Comparison of ENCODE assay signal across 8 cellular contexts in genomic region chr6:158819213-158819976, GRCh38. TPM values are rescaled to one million over a fixed set of nuclear protein-coding genes. Genes with fewer than 3 reads are reported as not detected.
DNase-seq lines count a peak whose midpoint lies in the region; ATAC-seq and TF ChIP-seq lines count a peak whose summit lies in the region.

TSS of gene EZR (minus strand) at chr6:158819368. CDS start at chr6:158818093, 1,275 bp downstream.

- peak within 1 kb of the TSS; percentile 82 to 96 (median 94) for H3K27ac ChIP-seq in heart right ventricle
- H3K27ac ChIP-seq in uterus, result peak within 1 kb of the TSS; percentile 91 to 97

- H3K9me3 ChIP-seq in ES-I3 (ENCODE audit: control insufficient read depth, insufficient read depth, low read length) (no peaks in the 10 kb centered on the region; the same call in 1 of the 2 replicates), heart right ventricle (no peaks in the 10 kb centered on the region), uterus (no peaks in the 10 kb centered on the region)

- 11 to 12% methylated on average over 56 to 66 of the region's 67 CpGs for WGBS in heart right ventricle, 2 donors

- H3K9me3 Mint-ChIP-seq in T-cell, result peaks cover 0 to 3% (median 0%) of the 10 kb centered on the region in 3 donors

- CTCF ChIA-PET in T-cell (lab: Charles Lee), result interaction anchor here (0.5 to 2.1 kb wide), 4 partner anchors 9 to 52 kb away, joined by 3 to 9 read pairs (median 3); no protein-coding TSS in a partner anchor

- peaks cover 10% of the 10 kb centered on the region; the same call in 1 of the 2 replicates for H3K36me3 ChIP-seq in ES-I3 (ENCODE audit: insufficient read depth, low read length)
- H3K36me3 ChIP-seq in heart right ventricle, result peaks cover 0 to 3% (median 0%) of the 10 kb centered on the region in 9 donors
- no peaks in the 10 kb centered on the region for H3K36me3 ChIP-seq in uterus

- H3K4me3 ChIP-seq in heart right ventricle (peak within 1 kb of the TSS; percentile 57 to 95 (median 87)), uterus (peak within 1 kb of the TSS; percentile 73 to 91)

- POLR2A ChIA-PET in T-cell (lab: Charles Lee), result interaction anchor here (0.5 to 2.2 kb wide), 23 partner anchors 9 to 1440 kb away, joined by 3 to 47 read pairs (median 5); partner anchors contain the start of genes SYTL3 (in 1 of the 2) and TAGAP (in 1 of the 2)

- peaks cover 34 to 48% (median 35%) of the 10 kb centered on the region in 3 donors for H3K4me1 Mint-ChIP-seq in T-cell

- intact Hi-C loops in heart right ventricle (cut with DNase I), result loop anchor here in 6 of 10 donors (5.0 to 10.0 kb wide), 4 partner anchors 48 to 155 kb away; no protein-coding TSS in a partner anchor
- intact Hi-C loops in uterus (cut with DNase I; ENCODE audit: low total_unique reads), result no loop called here

- peak within 1 kb of the TSS; percentile 99 for H3K9ac ChIP-seq in ES-I3 (ENCODE audit: low read depth, low read length)

- TF ChIP-seq POLR2A in uterus (IDR thresholded peaks at IDR 0.05), result peak; percentile 26 to 70

- H3K4me1 ChIP-seq in ES-I3 (ENCODE audit: insufficient read depth, low read length) (peaks cover 24% of the 10 kb centered on the region), heart right ventricle (peaks cover 3 to 42% (median 30%) of the 10 kb centered on the region in 9 donors), uterus (no peaks in the 10 kb centered on the region)

- H3K27me3 Mint-ChIP-seq in T-cell, result no peaks in the 10 kb centered on the region

- H3K36me3 Mint-ChIP-seq in T-cell, result peaks cover 30% of the 10 kb centered on the region

- H3K27me3 ChIP-seq in heart right ventricle (no peaks in the 10 kb centered on the region), uterus (no peaks in the 10 kb centered on the region)

- ATAC-seq in T-cell (replicated peaks in 1 of 4) (peak; percentile 60 to 75 (median 66)), heart right ventricle (peak; percentile 71 to 81 (median 78))

- peak in 2 of 9 donors; percentile 7 to 17 for TF ChIP-seq CTCF in heart right ventricle (IDR thresholded peaks at IDR 0.05)
- TF ChIP-seq CTCF in uterus (IDR thresholded peaks at IDR 0.05), result no peak

- H3K27ac Mint-ChIP-seq in T-cell, result peak within 1 kb of the TSS; percentile 85 to 87

- DNase-seq in H4 (ENCODE audit: low spot score) (peak; percentile 24), M059J (ENCODE audit: low read depth) (peak; percentile 80), T-cell (peak; percentile 69 to 88 (median 82)), heart right ventricle (peak; percentile 74 to 87), pulmonary artery endothelial cell (ENCODE audit: low read depth, low spot score) (no peak), uterus (peak; percentile 68 to 76)
- DNase-seq in activated naive CD8-positive, alpha-beta T cell treated with anti-CD3 and anti-CD28 coated beads, Interleukin-2, amount 50 U/mL, for 16 hours (ENCODE audit: low read depth, low spot score), result peak; percentile 61

- peak within 1 kb of the TSS; percentile 77 to 98 (median 98) for H3K4me3 Mint-ChIP-seq in T-cell

RNA-seq across cellular contexts. Expression of gene EZR, which starts in this region (rescaled TPM):
- 29.3 and 31.8 TPM in 2 replicates for total RNA-seq in H4 (2014; rRNA removed; shearing (Covaris generic))
- 139 and 224 TPM in 2 replicates for total RNA-seq in M059J (2014; rRNA removed; shearing (Covaris generic))
- total RNA-seq in T-cell (100 to 1,000 TPM; 176 to 286 (median 272) TPM), heart right ventricle (100 to 1,000 TPM; 148 to 227 (median 186) TPM), pulmonary artery endothelial cell (110 and 172 TPM in 2 replicates), uterus (10 to 100 TPM; 27.4 to 94.0 (median 59.3) TPM)
- polyA plus RNA-seq in heart right ventricle, result 100 to 1,000 TPM in 1 of 2 donors, 10 to 100 TPM in 1; 90.3 to 322 TPM
